In the genomic region with DNA sequence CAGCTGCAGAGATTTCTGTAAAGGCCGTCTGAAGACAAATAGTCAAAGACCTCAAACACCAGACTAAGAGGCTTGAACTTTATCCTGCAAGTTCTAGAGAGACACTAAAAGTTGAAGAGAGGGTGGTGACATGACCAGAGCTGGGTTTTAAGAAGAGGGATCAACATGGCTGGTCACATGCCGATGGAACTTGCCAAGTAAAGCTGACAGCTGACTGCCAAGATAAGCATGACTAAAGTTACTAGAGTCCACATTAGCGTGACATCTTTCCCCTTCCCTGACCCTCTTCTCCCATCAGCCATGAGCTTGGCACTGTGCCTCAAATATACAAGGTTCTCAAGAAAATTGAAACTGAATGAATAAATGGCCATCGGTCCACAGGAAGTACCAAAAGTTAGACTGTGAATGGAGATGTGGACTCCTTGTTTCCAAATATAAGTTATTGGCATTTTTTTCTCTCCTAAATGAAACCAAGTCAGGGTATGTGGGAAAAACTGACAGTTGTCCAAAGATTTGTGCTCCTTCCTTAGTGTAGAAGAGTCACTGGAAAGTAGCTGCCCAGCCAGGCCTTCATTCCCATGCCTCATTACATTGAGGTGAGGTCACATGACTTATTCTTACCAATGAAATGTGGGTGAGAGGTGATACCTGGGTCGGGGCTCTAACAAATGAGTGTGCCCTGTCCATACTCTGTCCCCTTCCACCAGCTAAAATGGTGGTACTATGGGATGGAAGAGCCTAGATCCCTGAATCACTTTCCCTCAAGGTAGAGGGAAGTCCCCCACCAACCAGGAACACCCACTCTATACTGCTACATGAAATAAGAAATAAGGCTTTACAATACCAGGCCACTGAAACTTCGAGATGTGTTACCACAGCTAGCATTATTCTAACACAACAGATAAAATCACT, we compare ENCODE assay signal across 11 cellular contexts. TPM values are rescaled to one million over a fixed set of nuclear protein-coding genes. Genes with fewer than 3 reads are reported as not detected.
DNase-seq lines count a peak whose midpoint lies in the region; ATAC-seq and TF ChIP-seq lines count a peak whose summit lies in the region.
"Had no signal": no experiment of that assay in that cellular context is flagged by ENCODE, and none has a peak within 500 bp of the region (broad histone marks: within the 10 kb centered on the region; RNA-seq: fewer than 3 reads in every experiment).

No MANE protein-coding gene starts in this region.

- in situ Hi-C loops in gastrocnemius medialis (cut with MboI; ENCODE audit: low sequenced_read_pairs in 4 of 4) = loop anchor here (25.0 kb wide), 5 partner anchors 113 to 663 kb away; partner anchors contain the start of genes ADD3 (in 1 of the 4) and SMC3 (in 1 of the 4)

- no peak for TF ChIP-seq EP300 in gastroesophageal sphincter (IDR thresholded peaks at IDR 0.05)

- peaks cover 43% of the 10 kb centered on the region for H3K4me1 Mint-ChIP-seq in activated T-helper 2 cell treated with anti-CD3 and anti-CD28 coated beads, Interferon-gamma antibody, Interleukin-2, Interleukin-4, amounts not matched to agents 10 μg/mL and 5 μg/mL and 100 μg/mL, durations not matched to agents 14 hours and 24 hours and 36 hours (ENCODE audit: low read depth)

- DNase-seq in DMS79 treated with DMSO at 0.1 percent for 48 hours (lab: John Stamatoyannopoulos, UW) (peak; percentile 24), gastrocnemius medialis (peak; percentile 43 to 70), WERI-Rb-1 (no peak), GM10266 (ENCODE audit: extremely low spot score) (no peak), NCI-H187 (lab: John Stamatoyannopoulos, UW) (no peak)
- DNase-seq in activated T-helper 2 cell treated with anti-CD3 and anti-CD28 coated beads, Interferon-gamma antibody, Interleukin-2, Interleukin-4, amounts not matched to agents 10 μg/mL and 5 μg/mL and 100 μg/mL, durations not matched to agents 14 hours and 24 hours and 36 hours (ENCODE audit: low spot score) = no peak
- DNase-seq: NCI-H526 treated with DMSO at 0.1 percent for 48 hours; stimulated activated CD4-positive, alpha-beta T cell treated with anti-CD3 and anti-CD28 coated beads, Interleukin-1b, Interleukin-23, amount 100 ng/mL, for 48 hours; T-helper 9 cell had no signal

- H3K27me3 ChIP-seq in gastroesophageal sphincter = no peaks in the 10 kb centered on the region
- no peaks in the 10 kb centered on the region for H3K27me3 ChIP-seq in gastrocnemius medialis
- H3K27me3 ChIP-seq in WERI-Rb-1 (ENCODE audit: insufficient read depth, low read depth, severe bottlenecking) = no peaks in the 10 kb centered on the region

- H3K27me3 Mint-ChIP-seq in activated T-helper 2 cell treated with anti-CD3 and anti-CD28 coated beads, Interferon-gamma antibody, Interleukin-2, Interleukin-4, amounts not matched to agents 10 μg/mL and 5 μg/mL and 100 μg/mL, durations not matched to agents 14 hours and 24 hours and 36 hours (ENCODE audit: low read depth) = no peaks in the 10 kb centered on the region

- WGBS in gastroesophageal sphincter (ENCODE audit: low coverage in 1 of 2), 2 donors = 80 to 85% methylated on average over 6 of the region's 6 CpGs

- H3K4me3 Mint-ChIP-seq in activated T-helper 2 cell treated with anti-CD3 and anti-CD28 coated beads, Interferon-gamma antibody, Interleukin-2, Interleukin-4, amounts not matched to agents 10 μg/mL and 5 μg/mL and 100 μg/mL, durations not matched to agents 14 hours and 24 hours and 36 hours (ENCODE audit: low read depth) = no peak overlapping the region

- H3K27ac ChIP-seq in gastroesophageal sphincter (peak overlapping the region; percentile 45 to 78 (median 71)), gastrocnemius medialis (peak overlapping the region; percentile 60 to 71 (median 68)), WERI-Rb-1 (no peak overlapping the region)

- no peaks in the 10 kb centered on the region for H3K36me3 ChIP-seq in gastroesophageal sphincter
- H3K36me3 ChIP-seq in gastrocnemius medialis = no peaks in the 10 kb centered on the region
- H3K36me3 ChIP-seq in WERI-Rb-1 = peaks cover 7% of the 10 kb centered on the region

- H3K9me3 Mint-ChIP-seq in activated T-helper 2 cell treated with anti-CD3 and anti-CD28 coated beads, Interferon-gamma antibody, Interleukin-2, Interleukin-4, amounts not matched to agents 10 μg/mL and 5 μg/mL and 100 μg/mL, durations not matched to agents 14 hours and 24 hours and 36 hours = no peaks in the 10 kb centered on the region

- H3K27ac Mint-ChIP-seq in activated T-helper 2 cell treated with anti-CD3 and anti-CD28 coated beads, Interferon-gamma antibody, Interleukin-2, Interleukin-4, amounts not matched to agents 10 μg/mL and 5 μg/mL and 100 μg/mL, durations not matched to agents 14 hours and 24 hours and 36 hours = peak overlapping the region; percentile 24

- TF ChIP-seq CTCF in gastroesophageal sphincter (IDR thresholded peaks at IDR 0.05) (no peak), gastrocnemius medialis (IDR thresholded peaks at IDR 0.05 in 4 of 5, conservative IDR thresholded peaks at IDR 0.05 in 1 of 5) (no peak), WERI-Rb-1 (IDR thresholded peaks at IDR 0.05; ENCODE audit: low read depth, low read length) (no peak), GM10266 (IDR thresholded peaks at IDR 0.05; ENCODE audit: control insufficient read depth, insufficient read depth, low read depth, missing control alignments) (no peak)

- no peak for ATAC-seq in gastroesophageal sphincter
- peak; percentile 49 to 53 for ATAC-seq in gastrocnemius medialis
- ATAC-seq in GM19467 (IDR thresholded peaks at IDR 0.05; ENCODE audit: unreplicated experiment) = no peak

- peaks cover 62% of the 10 kb centered on the region for H3K36me3 Mint-ChIP-seq in activated T-helper 2 cell treated with anti-CD3 and anti-CD28 coated beads, Interferon-gamma antibody, Interleukin-2, Interleukin-4, amounts not matched to agents 10 μg/mL and 5 μg/mL and 100 μg/mL, durations not matched to agents 14 hours and 24 hours and 36 hours (ENCODE audit: low read depth)

- intact Hi-C loops in activated T-helper 2 cell treated with anti-CD3 and anti-CD28 coated beads, Interferon-gamma antibody, Interleukin-2, Interleukin-4, amounts not matched to agents 10 μg/mL and 5 μg/mL and 100 μg/mL, durations not matched to agents 14 hours and 24 hours and 36 hours (cut with micrococcal nuclease) = loop anchor here (1.0 to 2.0 kb wide), 2 partner anchors 16 to 23 kb away; no protein-coding TSS in a partner anchor
- intact Hi-C loops in gastrocnemius medialis (cut with DNase I; ENCODE audit: low total_unique reads) = loop anchor here (10.0 kb wide), 1 partner anchor 376 kb away; no protein-coding TSS in a partner anchor

- H3K4me1 ChIP-seq in gastroesophageal sphincter = peaks cover 13 to 78% (median 37%) of the 10 kb centered on the region in 3 donors
- H3K4me1 ChIP-seq in gastrocnemius medialis = peaks cover 52 to 81% of the 10 kb centered on the region in 2 donors

- no peaks in the 10 kb centered on the region for H3K9me3 ChIP-seq in gastroesophageal sphincter
- H3K9me3 ChIP-seq in gastrocnemius medialis = no peaks in the 10 kb centered on the region
- H3K9me3 ChIP-seq in WERI-Rb-1 (ENCODE audit: severe bottlenecking) = no peaks in the 10 kb centered on the region

- H3K4me3 ChIP-seq in gastroesophageal sphincter = no peak overlapping the region
- no peak overlapping the region for H3K4me3 ChIP-seq in gastrocnemius medialis
- H3K4me3 ChIP-seq in WERI-Rb-1 (ENCODE audit: low read depth, low read length) = no peak overlapping the region

- TF ChIP-seq POLR2A in gastroesophageal sphincter (IDR thresholded peaks at IDR 0.05) (no peak), gastrocnemius medialis (IDR thresholded peaks at IDR 0.05) (no peak)

RNA-seq across cellular contexts. Expression of gene XPNPEP1, which starts 24.4 kb away (rescaled TPM):
- total RNA-seq in activated T-helper 2 cell treated with anti-CD3 and anti-CD28 coated beads, Interferon-gamma antibody, Interleukin-2, Interleukin-4, amounts not matched to agents 10 μg/mL and 5 μg/mL and 100 μg/mL, durations not matched to agents 14 hours and 24 hours and 36 hours = 79.4 and 88.2 TPM in 2 replicates
- total RNA-seq in gastroesophageal sphincter (10 to 100 TPM; 35.5 to 58.0 (median 52.1) TPM), gastrocnemius medialis (10 to 100 TPM; 39.9 to 72.3 (median 64.0) TPM)

Comparison
In these comparisons a context has a peak if more than half of its experiments do, and no peak if none do; other contexts are left out.
1. DNase-seq: peak in DMS79 treated with DMSO at 0.1 percent for 48 hours (single experiment) and gastrocnemius medialis (2 of 2); none in activated T-helper 2 cell treated with anti-CD3 and anti-CD28 coated beads, Interferon-gamma antibody, Interleukin-2, Interleukin-4, amounts not matched to agents 10 μg/mL and 5 μg/mL and 100 μg/mL, durations not matched to agents 14 hours and 24 hours and 36 hours (single experiment), WERI-Rb-1 (single experiment), GM10266 (single experiment) and NCI-H187 (0 of 2).
2. ATAC-seq: peak in gastrocnemius medialis (2 of 2); none in gastroesophageal sphincter (single experiment) and GM19467 (single experiment).